ENCODE assay signal across 27 cellular contexts in genomic region chr3:133706033-133706432, GRCh38. TPM values are rescaled to one million over a fixed set of nuclear protein-coding genes. Genes with fewer than 3 reads are reported as not detected.
"Had no signal": no experiment of that assay in that cellular context is flagged by ENCODE, and none has a peak within 500 bp of the region (broad histone marks: within the 10 kb centered on the region; RNA-seq: fewer than 3 reads in every experiment).

No MANE protein-coding gene starts in this region.

- H3K36me3 Mint-ChIP-seq: activated naive CD4-positive, alpha-beta T cell treated with anti-CD3 and anti-CD28 coated beads, Interleukin-2, amount 50 U/mL, for 24 hours; activated naive CD8-positive, alpha-beta T cell treated with anti-CD3 and anti-CD28 coated beads for 36 hours; WTC11 had no signal

- H3K27me3 Mint-ChIP-seq: activated naive CD8-positive, alpha-beta T cell treated with anti-CD3 and anti-CD28 coated beads for 36 hours had no signal

- H3K4me1 ChIP-seq: adrenal gland, body of pancreas, esophagus squamous epithelium, gastroesophageal sphincter had no signal

- H3K4me3 Mint-ChIP-seq: activated CD4-positive, alpha-beta memory T cell treated with anti-CD3 and anti-CD28 coated beads, Interleukin-2, amount 10 ng/mL, durations not matched to agents 7 days and 5 days; activated CD4-positive, alpha-beta T cell treated with anti-CD3 and anti-CD28 coated beads, Interleukin-2, amount 10 ng/mL, durations not matched to agents 7 days and 5 days; activated naive CD4-positive, alpha-beta T cell treated with anti-CD3 and anti-CD28 coated beads for 36 hours; activated naive CD4-positive, alpha-beta T cell treated with anti-CD3 and anti-CD28 coated beads, Interleukin-2, amount 50 U/mL, for 24 hours; activated naive CD8-positive, alpha-beta T cell treated with anti-CD3 and anti-CD28 coated beads for 36 hours; activated naive CD8-positive, alpha-beta T cell treated with anti-CD3 and anti-CD28 coated beads, Interleukin-2, amount 50 U/mL, for 24 hours; activated T-cell treated with anti-CD3 and anti-CD28 coated beads, Interleukin-2, amount 50 U/mL, for 4 hours; WTC11 had no signal

- H3K27me3 ChIP-seq: adrenal gland, body of pancreas, esophagus squamous epithelium, gastroesophageal sphincter had no signal

- H3K9me3 Mint-ChIP-seq: activated CD4-positive, alpha-beta memory T cell treated with anti-CD3 and anti-CD28 coated beads, Interleukin-2, amount 10 ng/mL, durations not matched to agents 7 days and 5 days; activated CD4-positive, alpha-beta T cell treated with anti-CD3 and anti-CD28 coated beads, Interleukin-2, amount 10 ng/mL, durations not matched to agents 7 days and 5 days; activated naive CD4-positive, alpha-beta T cell treated with anti-CD3 and anti-CD28 coated beads for 36 hours; activated naive CD4-positive, alpha-beta T cell treated with anti-CD3 and anti-CD28 coated beads, Interleukin-2, amount 50 U/mL, for 24 hours; activated naive CD8-positive, alpha-beta T cell treated with anti-CD3 and anti-CD28 coated beads for 36 hours; activated naive CD8-positive, alpha-beta T cell treated with anti-CD3 and anti-CD28 coated beads, Interleukin-2, amount 50 U/mL, for 24 hours; activated T-cell treated with anti-CD3 and anti-CD28 coated beads, Interleukin-2, amount 50 U/mL, for 4 hours; activated T-helper 2 cell treated with anti-CD3 and anti-CD28 coated beads, Interferon-gamma antibody, Interleukin-2, Interleukin-4, amounts not matched to agents 10 μg/mL and 5 μg/mL and 100 μg/mL, durations not matched to agents 14 hours and 24 hours and 36 hours had no signal

- H3K9me3 ChIP-seq: adrenal gland, body of pancreas, esophagus squamous epithelium, gastroesophageal sphincter had no signal

- ATAC-seq: activated naive CD8-positive, alpha-beta T cell treated with anti-CD3 and anti-CD28 coated beads, Interleukin-2, amount 50 U/mL, for 24 hours; activated T-cell treated with anti-CD3 and anti-CD28 coated beads, Interleukin-2, amount 50 U/mL, for 4 hours; body of pancreas; gastroesophageal sphincter; WTC11 had no signal

- H3K36me3 ChIP-seq: adrenal gland, esophagus squamous epithelium, gastroesophageal sphincter had no signal

- FAIRE-seq: colon had no signal

- H3K27ac ChIP-seq: adrenal gland, body of pancreas, esophagus squamous epithelium, gastroesophageal sphincter, VCaP had no signal

- H3K27ac Mint-ChIP-seq: activated CD4-positive, alpha-beta memory T cell treated with anti-CD3 and anti-CD28 coated beads, Interleukin-2, amount 10 ng/mL, durations not matched to agents 7 days and 5 days; activated CD4-positive, alpha-beta T cell treated with anti-CD3 and anti-CD28 coated beads, Interleukin-2, amount 10 ng/mL, durations not matched to agents 7 days and 5 days; activated naive CD4-positive, alpha-beta T cell treated with anti-CD3 and anti-CD28 coated beads for 36 hours; activated naive CD4-positive, alpha-beta T cell treated with anti-CD3 and anti-CD28 coated beads, Interleukin-2, amount 50 U/mL, for 24 hours; activated naive CD8-positive, alpha-beta T cell treated with anti-CD3 and anti-CD28 coated beads for 36 hours; activated naive CD8-positive, alpha-beta T cell treated with anti-CD3 and anti-CD28 coated beads, Interleukin-2, amount 50 U/mL, for 24 hours; activated T-helper 2 cell treated with anti-CD3 and anti-CD28 coated beads, Interferon-gamma antibody, Interleukin-2, Interleukin-4, amounts not matched to agents 10 μg/mL and 5 μg/mL and 100 μg/mL, durations not matched to agents 14 hours and 24 hours and 36 hours; WTC11 had no signal

- H3K4me3 ChIP-seq: adrenal gland, body of pancreas, esophagus squamous epithelium, gastroesophageal sphincter had no signal

- DNase-seq: activated CD4-positive, alpha-beta memory T cell treated with anti-CD3 and anti-CD28 coated beads, Interleukin-2, amount 10 ng/mL, durations not matched to agents 7 days and 5 days; activated CD4-positive, alpha-beta T cell treated with anti-CD3 and anti-CD28 coated beads for 1 hour; activated CD4-positive, alpha-beta T cell treated with anti-CD3 and anti-CD28 coated beads for 4 hours; activated CD4-positive, alpha-beta T cell treated with anti-CD3 and anti-CD28 coated beads, Interleukin-2, amount 10 ng/mL, durations not matched to agents 7 days and 5 days; activated CD4-positive, alpha-beta T cell treated with anti-CD3 and anti-CD28 coated beads, Interleukin-2, amount 50 U/mL, for 4 hours; activated effector memory CD4-positive, alpha-beta T cell treated with anti-CD3 and anti-CD28 coated beads, Interleukin-2, amount 50 U/mL, for 16 hours; activated naive CD4-positive, alpha-beta T cell treated with anti-CD3 and anti-CD28 coated beads for 36 hours; activated naive CD8-positive, alpha-beta T cell treated with anti-CD3 and anti-CD28 coated beads for 36 hours; activated naive CD8-positive, alpha-beta T cell treated with anti-CD3 and anti-CD28 coated beads, Interleukin-2, amount 50 U/mL, for 24 hours; activated T-cell treated with anti-CD3 and anti-CD28 coated beads, Interleukin-2, amount 50 U/mL, for 4 hours; adrenal gland; amygdala; aorta; body of pancreas; caudate nucleus; effector memory CD4-positive, alpha-beta T cell; erythroblast; esophagus squamous epithelium; foreskin melanocyte; T-helper 2 cell had no signal

- H3K4me1 Mint-ChIP-seq: activated CD4-positive, alpha-beta memory T cell treated with anti-CD3 and anti-CD28 coated beads, Interleukin-2, amount 10 ng/mL, durations not matched to agents 7 days and 5 days; activated CD4-positive, alpha-beta T cell treated with anti-CD3 and anti-CD28 coated beads, Interleukin-2, amount 10 ng/mL, durations not matched to agents 7 days and 5 days; activated naive CD4-positive, alpha-beta T cell treated with anti-CD3 and anti-CD28 coated beads, Interleukin-2, amount 50 U/mL, for 24 hours; activated naive CD8-positive, alpha-beta T cell treated with anti-CD3 and anti-CD28 coated beads for 36 hours; activated naive CD8-positive, alpha-beta T cell treated with anti-CD3 and anti-CD28 coated beads, Interleukin-2, amount 50 U/mL, for 24 hours; WTC11 had no signal

RNA-seq across cellular contexts. Expression of gene TF, which starts 40.2 kb away (rescaled TPM):
- total RNA-seq: fibroblast of villous mesenchyme had no signal
